ENCODE assay signal across 17 cellular contexts in genomic region chr20:55515831-55516230, GRCh38.
DNase-seq lines count a peak whose midpoint lies in the region; ATAC-seq, FAIRE-seq and TF ChIP-seq lines count a peak whose summit lies in the region.
"Had no signal": no experiment of that assay in that cellular context is flagged by ENCODE, and none has a peak within 500 bp of the region (broad histone marks: within the 10 kb centered on the region; RNA-seq: fewer than 3 reads in every experiment).

No MANE protein-coding gene starts in this region.

- no peaks in the 10 kb centered on the region for H3K79me1 ChIP-seq in mesendoderm (ENCODE audit: low read length)

- no peak overlapping the region for H3K9ac ChIP-seq in mesendoderm (ENCODE audit: low read length)

- TF ChIP-seq CTCF in bronchial epithelial cell (IDR thresholded peaks at IDR 0.05; ENCODE audit: insufficient read depth, low read length, severe bottlenecking) (no peak), esophagus muscularis mucosa (IDR thresholded peaks at IDR 0.05) (no peak)

- H3K18ac ChIP-seq in mesendoderm (ENCODE audit: low read length): no peak overlapping the region

- no peak overlapping the region for H2BK5ac ChIP-seq in mesendoderm (ENCODE audit: low read length)

- no peak overlapping the region for H2BK120ac ChIP-seq in mesendoderm (ENCODE audit: low read depth, low read length)

- H3K36me3 ChIP-seq in bronchial epithelial cell (ENCODE audit: control insufficient read depth, insufficient read depth, low read length) (no peaks in the 10 kb centered on the region), mesendoderm (ENCODE audit: control insufficient read depth, insufficient read depth, low read length) (no peaks in the 10 kb centered on the region), esophagus muscularis mucosa (no peaks in the 10 kb centered on the region)
- H3K36me3 ChIP-seq: MG63, SJCRH30 had no signal

- H3K4me2 ChIP-seq in mesendoderm (ENCODE audit: low read length): no peak overlapping the region

- H3K27me3 ChIP-seq in bronchial epithelial cell (ENCODE audit: control insufficient read depth, insufficient read depth, low read length) (peaks cover 5% of the 10 kb centered on the region), mesendoderm (ENCODE audit: insufficient read depth, low read length, poor library complexity) (no peaks in the 10 kb centered on the region), esophagus muscularis mucosa (no peaks in the 10 kb centered on the region)
- H3K27me3 ChIP-seq: MG63, SJCRH30 had no signal

- FAIRE-seq in bronchial epithelial cell (lab: Jason Lieb, UNC): no peak
- FAIRE-seq: K562 had no signal

- H3K4me1 ChIP-seq in mesendoderm (ENCODE audit: control insufficient read depth, low read depth, low read length) (peaks cover 2% of the 10 kb centered on the region), esophagus muscularis mucosa (peaks cover 0 to 9% (median 0%) of the 10 kb centered on the region in 4 donors)
- H3K4me1 ChIP-seq: SJCRH30 had no signal

- no CpG with 5 or more reads among the region's 3 CpGs for WGBS in mesendoderm (ENCODE audit: extremely low coverage, insufficient coverage, low lambda C conversion rate)
- 60% methylated on average over 3 of the region's 3 CpGs for WGBS in esophagus muscularis mucosa

- H3K56ac ChIP-seq in mesendoderm (ENCODE audit: low read length): no peak overlapping the region

- no peak overlapping the region for H3K4ac ChIP-seq in mesendoderm (ENCODE audit: low read depth, low read length)

- intact Hi-C loops in esophagus muscularis mucosa (cut with DNase I): no loop called here

- H3K27ac ChIP-seq in mesendoderm (ENCODE audit: low read depth, low read length) (no peak overlapping the region), esophagus muscularis mucosa (replicated peaks in 1 of 4) (no peak overlapping the region), substantia nigra (ENCODE audit: low read depth, low read length, poor library complexity, severe bottlenecking) (no peak overlapping the region)
- H3K27ac ChIP-seq: SJCRH30 had no signal

- H3K9me3 ChIP-seq in esophagus muscularis mucosa: no peaks in the 10 kb centered on the region
- H3K9me3 ChIP-seq: MG63, SJCRH30 had no signal

- H2BK15ac ChIP-seq in mesendoderm (replicated peaks; ENCODE audit: low read depth): no peak overlapping the region

- H3K79me2 ChIP-seq in mesendoderm (ENCODE audit: control insufficient read depth, insufficient read depth, low read length): no peaks in the 10 kb centered on the region

- no peak for TF ChIP-seq POLR2A in esophagus muscularis mucosa (IDR thresholded peaks at IDR 0.05; ENCODE audit: low read depth)

- no peak overlapping the region for H2AK5ac ChIP-seq in mesendoderm (ENCODE audit: low read length)

- no peak for TF ChIP-seq EP300 in esophagus muscularis mucosa (IDR thresholded peaks at IDR 0.05)

- H4K8ac ChIP-seq in mesendoderm (ENCODE audit: low read depth, low read length): no peak overlapping the region

- no peak overlapping the region for H3K23ac ChIP-seq in mesendoderm (ENCODE audit: low read length)

- DNase-seq in Caki2 (ENCODE audit: low read depth): peak; percentile 39
- DNase-seq in NCI-H226: peak; percentile 81
- DNase-seq in bronchial epithelial cell (ENCODE audit: low read depth): peak; percentile 70
- DNase-seq in mesendoderm: peak; percentile 11
- no peak for DNase-seq in esophagus muscularis mucosa (ENCODE audit: extremely low spot score)
- no peak for DNase-seq in substantia nigra (lab: John Stamatoyannopoulos, UW)
- DNase-seq in KBM-7: no peak
- DNase-seq: COR-L47, DMS53, H7, MG63, NCI-H1092 treated with DMSO at 0.1 percent for 48 hours, NCI-H187 treated with DMSO at 0.1 percent for 48 hours, NCI-H510A treated with DMSO at 0.1 percent for 48 hours, SJCRH30 had no signal

- in situ Hi-C loops in Caki2 (cut with HindIII; ENCODE audit: low pct_unique_long_range_greater_than_20kb, low sequenced_read_pairs): no loop called here
- in situ Hi-C loops in KBM-7 (cut with MboI; ENCODE audit: low pct_unique_long_range_greater_than_20kb, low sequenced_read_pairs): no loop called here

- H4K5ac ChIP-seq in mesendoderm (ENCODE audit: low read length): no peak overlapping the region

- ATAC-seq in HG03280 (IDR thresholded peaks at IDR 0.05; ENCODE audit: unreplicated experiment): no peak
- ATAC-seq: K562 had no signal

- H3K4me3 ChIP-seq in bronchial epithelial cell (ENCODE audit: low read depth, low read length): no peak overlapping the region
- H3K4me3 ChIP-seq in mesendoderm (ENCODE audit: low read length): no peak overlapping the region
- no peak overlapping the region for H3K4me3 ChIP-seq in esophagus muscularis mucosa
- H3K4me3 ChIP-seq: K562, MG63, SJCRH30 had no signal

Comparison
In these comparisons a context has a peak if more than half of its experiments do, and no peak if none do; other contexts are left out.
1. DNase-seq: peak in Caki2 (single experiment), NCI-H226 (single experiment), bronchial epithelial cell (single experiment) and mesendoderm (single experiment); none in esophagus muscularis mucosa (single experiment), substantia nigra (0 of 49) and KBM-7 (single experiment).